Comparison of ENCODE assay signal across 1 cellular context in the genomic region with DNA sequence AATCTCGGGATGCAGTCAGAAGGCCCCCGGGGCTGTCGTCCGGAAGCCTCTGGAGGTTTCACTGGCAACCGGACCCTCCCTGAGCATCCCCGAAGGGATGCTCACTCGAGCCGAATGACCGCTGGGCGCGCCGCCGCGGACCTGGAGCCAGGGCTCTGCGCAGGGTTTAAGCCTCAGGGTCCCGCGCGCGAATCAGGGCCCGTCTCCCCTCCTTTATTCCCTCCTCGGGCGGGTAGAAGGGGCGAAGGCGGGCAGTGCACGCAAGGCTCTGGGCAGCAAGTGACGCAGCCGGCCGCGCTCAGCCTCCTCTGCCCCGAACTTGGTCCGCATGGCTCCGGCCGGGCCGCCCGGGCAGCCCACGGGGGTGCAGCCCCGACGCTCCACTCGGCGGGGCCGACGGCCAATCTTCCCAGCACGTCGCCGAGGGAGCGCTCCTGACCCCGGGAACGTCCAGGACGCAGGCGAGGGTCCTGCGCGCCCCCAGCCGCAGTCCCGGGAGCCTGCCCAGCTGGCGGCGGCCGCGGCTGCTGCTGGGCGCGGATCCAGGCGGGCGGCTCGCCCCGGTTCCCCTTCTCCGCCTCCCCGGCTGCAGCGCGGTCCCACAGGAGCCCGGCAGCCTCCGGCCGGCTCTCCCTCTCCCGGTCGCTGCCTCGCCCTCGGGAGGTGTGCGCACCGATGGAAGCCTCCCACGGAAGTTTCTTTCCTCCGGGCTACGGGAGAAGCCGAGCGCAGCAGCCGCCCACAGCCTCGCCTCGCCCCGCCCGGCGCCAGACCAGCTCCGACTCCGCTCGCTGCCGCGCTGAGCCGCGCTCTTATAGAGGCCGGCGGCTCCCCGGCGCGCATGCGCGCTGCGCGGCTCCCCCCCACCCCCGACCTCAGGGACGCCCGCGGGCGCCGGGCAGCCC.
TF ChIP-seq lines count a peak whose summit lies in the region.

TSS of gene SHISA2 (minus strand) at position 786 of the 905 bp plus-strand sequence. CDS start 1,041 bp downstream, outside the sequence.

TF ChIP-seq in IMR-90, 13 proteins besides CTCF, POLR2A, EP300 and RAD21 (continued from another document):
- no peak for TF ChIP-seq ELK1 (IDR thresholded peaks at IDR 0.05; ENCODE audit: borderline replicate concordance, low read depth, low read length)
- no peak for TF ChIP-seq RCOR1 (IDR thresholded peaks at IDR 0.05; ENCODE audit: insufficient replicate concordance, low read length)
- TF ChIP-seq USF2 (IDR thresholded peaks at IDR 0.05; ENCODE audit: low read depth, low read length), result no peak
- TF ChIP-seq CHD1 (IDR thresholded peaks at IDR 0.05; ENCODE audit: low read depth, low read length), result no peak
- TF ChIP-seq RFX5 (IDR thresholded peaks at IDR 0.05; ENCODE audit: low read depth, low read length), result no peak
- TF ChIP-seq MXI1 (IDR thresholded peaks at IDR 0.05; ENCODE audit: borderline replicate concordance, low read depth, low read length), result no peak
- no peak for TF ChIP-seq BHLHE40 (IDR thresholded peaks at IDR 0.05; ENCODE audit: low read depth, low read length)
- no peak for TF ChIP-seq MAFK (IDR thresholded peaks at IDR 0.05; ENCODE audit: low read depth, low read length)
- TF ChIP-seq SMC3 (IDR thresholded peaks at IDR 0.05; ENCODE audit: low read depth, low read length), result no peak
- TF ChIP-seq CEBPB (IDR thresholded peaks at IDR 0.05; ENCODE audit: low read depth, low read length), result no peak
- TF ChIP-seq NFE2L2 (IDR thresholded peaks at IDR 0.05; ENCODE audit: low read depth, low read length), result no peak
